ENCODE assay signal across 18 cellular contexts in the genomic region with DNA sequence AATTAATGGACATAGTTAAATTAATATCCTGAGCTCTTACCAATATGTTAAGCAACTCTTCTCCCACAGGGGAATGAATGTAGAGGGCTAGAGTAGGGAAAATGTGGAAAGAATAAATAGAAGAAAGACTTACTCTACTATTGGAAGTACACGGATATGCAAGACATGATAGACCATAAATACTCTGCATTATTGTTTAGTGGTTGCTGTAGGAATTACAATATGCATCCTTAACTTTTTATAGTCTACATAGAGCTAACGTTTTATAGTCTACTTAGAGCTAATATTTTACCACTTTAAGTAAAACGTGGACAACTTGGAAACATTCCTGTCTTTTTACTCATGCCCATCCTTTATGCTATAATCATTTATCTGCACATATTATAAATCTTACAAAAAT.
"Had no signal": no experiment of that assay in that cellular context is flagged by ENCODE, and none has a peak within 500 bp of the region (broad histone marks: within the 10 kb centered on the region; RNA-seq: fewer than 3 reads in every experiment).

No MANE protein-coding gene starts in this region.

- H3K4me3 ChIP-seq: heart right ventricle, left lung, prostate gland, right atrium auricular region, tibial artery had no signal

- H3K27me3 ChIP-seq: heart right ventricle, left lung, right atrium auricular region, tibial artery had no signal

- H3K9me3 ChIP-seq: prostate gland, right atrium auricular region, tibial artery had no signal

- ATAC-seq: heart right ventricle; left lung; stimulated activated naive CD8-positive, alpha-beta T cell treated with anti-CD3 and anti-CD28 coated beads, Interleukin-15, Interleukin-2, amounts not matched to agents 100 U/mL and 50 U/mL, for 24 hours had no signal

- H3K36me3 ChIP-seq: heart right ventricle, left lung, prostate gland, right atrium auricular region, tibial artery had no signal

- H3K27ac ChIP-seq: heart right ventricle, left lung, prostate gland, right atrium auricular region, tibial artery, VCaP had no signal

- H3K4me1 ChIP-seq: heart right ventricle, left lung, prostate gland, right atrium auricular region, tibial artery had no signal

- DNase-seq: activated CD4-positive, CD25-positive, alpha-beta regulatory T cell treated with anti-CD3 and anti-CD28 coated beads, Interleukin-2, amount 50 U/mL, for 72 hours; activated CD8-positive, alpha-beta memory T cell treated with anti-CD3 and anti-CD28 coated beads for 24 hours; activated CD8-positive, alpha-beta memory T cell treated with anti-CD3 and anti-CD28 coated beads, Interleukin-2, amount 50 U/mL, for 48 hours; activated effector memory CD4-positive, alpha-beta T cell treated with Interleukin-2 at 50 U/mL for 16 hours; activated naive CD4-positive, alpha-beta T cell treated with anti-CD3 and anti-CD28 coated beads, Interleukin-2, amount 50 U/mL, for 16 hours; activated T-cell treated with anti-CD3 and anti-CD28 coated beads, Interleukin-2, amount 50 U/mL, for 48 hours; aorta; cortex of kidney; heart right ventricle; left lung; mammary epithelial cell; stimulated activated CD4-positive, alpha-beta T cell treated with anti-CD3 and anti-CD28 coated beads, Interleukin-2, amount 100 ng/mL, for 24 hours; stimulated activated naive CD8-positive, alpha-beta T cell treated with anti-CD3 and anti-CD28 coated beads, Interleukin-15, Interleukin-2, amounts not matched to agents 100 U/mL and 50 U/mL, for 24 hours; substantia nigra; tibial artery had no signal
